1 cellular context compared by ENCODE assay signal in the genomic region with DNA sequence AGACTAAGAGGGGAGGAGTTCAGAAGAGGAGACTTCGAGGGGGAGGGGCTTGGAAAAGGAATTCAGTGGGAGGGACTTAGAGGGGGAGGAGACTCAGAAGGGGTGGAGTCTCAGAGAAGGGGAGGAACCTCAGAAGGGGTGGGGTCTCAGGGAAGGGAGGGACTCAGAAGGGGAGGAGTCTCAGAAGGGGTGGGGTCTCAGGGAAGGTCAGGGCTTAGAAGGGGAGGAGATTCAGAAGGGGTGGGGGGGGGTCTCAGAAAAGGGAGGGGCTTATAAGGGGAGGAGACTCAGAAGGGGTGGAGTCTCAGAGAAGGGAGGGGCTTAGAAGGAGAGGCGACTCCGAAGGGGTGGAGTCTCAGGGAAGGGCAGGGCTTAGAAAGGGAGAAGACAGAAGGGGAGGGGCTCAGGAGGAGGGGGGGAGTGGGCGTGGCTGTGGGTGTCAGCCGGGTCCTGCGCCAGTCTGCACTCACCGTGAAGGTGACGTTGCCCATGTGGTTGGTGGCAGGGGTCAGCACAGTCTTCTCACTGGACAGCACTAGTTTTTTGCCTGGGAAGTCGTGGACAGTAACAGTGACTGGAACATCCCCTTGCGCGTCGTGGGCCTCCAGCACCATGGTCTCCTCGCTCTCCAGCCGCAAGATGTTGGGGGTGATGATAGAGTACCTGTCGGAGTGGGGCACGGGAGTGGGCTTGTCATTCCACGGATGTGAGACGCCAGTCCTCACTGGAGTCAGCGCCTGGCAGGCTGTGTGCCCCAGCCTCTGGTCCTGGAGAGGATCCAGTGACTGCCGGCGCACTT.
A peak's percentile ranks its signal among the peaks of the same experiment; 100 is the strongest.
TF ChIP-seq lines count a peak whose summit lies in the region.

No MANE protein-coding gene starts in this region.

TF ChIP-seq in HepG2, 621 proteins besides CTCF, POLR2A, EP300 and RAD21 (continued from another document and continues in another):
- TF ChIP-seq, protein P1, sequence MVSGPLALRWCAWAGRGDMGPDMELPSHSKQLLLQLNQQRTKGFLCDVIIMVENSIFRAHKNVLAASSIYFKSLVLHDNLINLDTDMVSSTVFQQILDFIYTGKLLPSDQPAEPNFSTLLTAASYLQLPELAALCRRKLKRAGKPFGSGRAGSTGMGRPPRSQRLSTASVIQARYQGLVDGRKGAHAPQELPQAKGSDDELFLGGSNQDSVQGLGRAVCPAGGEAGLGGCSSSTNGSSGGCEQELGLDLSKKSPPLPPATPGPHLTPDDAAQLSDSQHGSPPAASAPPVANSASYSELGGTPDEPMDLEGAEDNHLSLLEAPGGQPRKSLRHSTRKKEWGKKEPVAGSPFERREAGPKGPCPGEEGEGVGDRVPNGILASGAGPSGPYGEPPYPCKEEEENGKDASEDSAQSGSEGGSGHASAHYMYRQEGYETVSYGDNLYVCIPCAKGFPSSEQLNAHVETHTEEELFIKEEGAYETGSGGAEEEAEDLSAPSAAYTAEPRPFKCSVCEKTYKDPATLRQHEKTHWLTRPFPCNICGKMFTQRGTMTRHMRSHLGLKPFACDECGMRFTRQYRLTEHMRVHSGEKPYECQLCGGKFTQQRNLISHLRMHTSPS (CRISPR knock-in tag; IDR thresholded peaks at IDR 0.05; ENCODE audit: low read depth), result peak; percentile 49; the same call in 1 of the 2 replicates
- TF ChIP-seq KDM4B (CRISPR knock-in tag; IDR thresholded peaks at IDR 0.05), result peak; percentile 42; the same call in 1 of the 2 replicates
- peak; percentile 49; the same call in 1 of the 2 replicates for TF ChIP-seq GATAD1 (CRISPR knock-in tag; IDR thresholded peaks at IDR 0.05)
- peak; percentile 32; the same call in 1 of the 2 replicates for TF ChIP-seq ZNF143 (CRISPR knock-in tag; IDR thresholded peaks at IDR 0.05)
- no peak for TF ChIP-seq MED8 (CRISPR knock-in tag; IDR thresholded peaks at IDR 0.05; ENCODE audit: insufficient replicate concordance)
- no peak for TF ChIP-seq ATF3 (CRISPR knock-in tag; IDR thresholded peaks at IDR 0.05)
- TF ChIP-seq, protein P2, sequence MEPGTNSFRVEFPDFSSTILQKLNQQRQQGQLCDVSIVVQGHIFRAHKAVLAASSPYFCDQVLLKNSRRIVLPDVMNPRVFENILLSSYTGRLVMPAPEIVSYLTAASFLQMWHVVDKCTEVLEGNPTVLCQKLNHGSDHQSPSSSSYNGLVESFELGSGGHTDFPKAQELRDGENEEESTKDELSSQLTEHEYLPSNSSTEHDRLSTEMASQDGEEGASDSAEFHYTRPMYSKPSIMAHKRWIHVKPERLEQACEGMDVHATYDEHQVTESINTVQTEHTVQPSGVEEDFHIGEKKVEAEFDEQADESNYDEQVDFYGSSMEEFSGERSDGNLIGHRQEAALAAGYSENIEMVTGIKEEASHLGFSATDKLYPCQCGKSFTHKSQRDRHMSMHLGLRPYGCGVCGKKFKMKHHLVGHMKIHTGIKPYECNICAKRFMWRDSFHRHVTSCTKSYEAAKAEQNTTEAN (CRISPR knock-in tag; conservative IDR thresholded peaks at IDR 0.05), result no peak
- peak; percentile 92 for TF ChIP-seq SAP130 (CRISPR knock-in tag; IDR thresholded peaks at IDR 0.05; ENCODE audit: low read depth)
- no peak for TF ChIP-seq FOXJ3 (CRISPR knock-in tag; IDR thresholded peaks at IDR 0.05; ENCODE audit: borderline replicate concordance)
- TF ChIP-seq HNRNPL (IDR thresholded peaks at IDR 0.05; ENCODE audit: low read depth, low read length), result peak; percentile 90; the same call in 1 of the 2 replicates
- TF ChIP-seq MED1 (CRISPR knock-in tag; IDR thresholded peaks at IDR 0.05), result peak; percentile 37; the same call in 1 of the 2 replicates
- no peak; the same call in 1 of the 2 replicates for TF ChIP-seq ZNF263 (CRISPR knock-in tag; IDR thresholded peaks at IDR 0.05)
- peak; percentile 68; the same call in 1 of the 2 replicates for TF ChIP-seq NRL (CRISPR knock-in tag; IDR thresholded peaks at IDR 0.05; ENCODE audit: borderline replicate concordance)
- TF ChIP-seq MIER2 (CRISPR knock-in tag; IDR thresholded peaks at IDR 0.05), result 0 out of 2 replicates have a peak, but pooled peaks have one; percentile 31
- no peak for TF ChIP-seq SMYD3 (CRISPR knock-in tag; IDR thresholded peaks at IDR 0.05)
- no peak for TF ChIP-seq ZNF670 (CRISPR knock-in tag; IDR thresholded peaks at IDR 0.05; ENCODE audit: borderline replicate concordance)
- peak; percentile 59; the same call in 1 of the 2 replicates for TF ChIP-seq MYC (CRISPR knock-in tag; IDR thresholded peaks at IDR 0.05; ENCODE audit: borderline replicate concordance)
- TF ChIP-seq ZNF142 (CRISPR knock-in tag; IDR thresholded peaks at IDR 0.05), result 0 out of 2 replicates have a peak, but pooled peaks have one; percentile 54
- 0 out of 2 replicates have a peak, but pooled peaks have one; percentile 25 for TF ChIP-seq HOXD1 (CRISPR knock-in tag; IDR thresholded peaks at IDR 0.05)
- TF ChIP-seq KIAA2018 (CRISPR knock-in tag; IDR thresholded peaks at IDR 0.05; ENCODE audit: borderline replicate concordance), result no peak
- no peak for TF ChIP-seq ZSCAN9 (CRISPR knock-in tag; IDR thresholded peaks at IDR 0.05; ENCODE audit: borderline replicate concordance)
- peak; percentile 63; the same call in 1 of the 2 replicates for TF ChIP-seq ERF (CRISPR knock-in tag; IDR thresholded peaks at IDR 0.05)
- TF ChIP-seq, protein P3, sequence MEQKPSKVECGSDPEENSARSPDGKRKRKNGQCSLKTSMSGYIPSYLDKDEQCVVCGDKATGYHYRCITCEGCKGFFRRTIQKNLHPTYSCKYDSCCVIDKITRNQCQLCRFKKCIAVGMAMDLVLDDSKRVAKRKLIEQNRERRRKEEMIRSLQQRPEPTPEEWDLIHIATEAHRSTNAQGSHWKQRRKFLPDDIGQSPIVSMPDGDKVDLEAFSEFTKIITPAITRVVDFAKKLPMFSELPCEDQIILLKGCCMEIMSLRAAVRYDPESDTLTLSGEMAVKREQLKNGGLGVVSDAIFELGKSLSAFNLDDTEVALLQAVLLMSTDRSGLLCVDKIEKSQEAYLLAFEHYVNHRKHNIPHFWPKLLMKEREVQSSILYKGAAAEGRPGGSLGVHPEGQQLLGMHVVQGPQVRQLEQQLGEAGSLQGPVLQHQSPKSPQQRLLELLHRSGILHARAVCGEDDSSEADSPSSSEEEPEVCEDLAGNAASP (CRISPR knock-in tag; IDR thresholded peaks at IDR 0.05; ENCODE audit: borderline replicate concordance), result peak; percentile 11; the same call in 1 of the 2 replicates
- TF ChIP-seq HNF1A (IDR thresholded peaks at IDR 0.05; ENCODE audit: low read depth), result no peak
- no peak for TF ChIP-seq HNF1A (CRISPR knock-in tag; IDR thresholded peaks at IDR 0.05; ENCODE audit: borderline replicate concordance)
